In the genomic region with DNA sequence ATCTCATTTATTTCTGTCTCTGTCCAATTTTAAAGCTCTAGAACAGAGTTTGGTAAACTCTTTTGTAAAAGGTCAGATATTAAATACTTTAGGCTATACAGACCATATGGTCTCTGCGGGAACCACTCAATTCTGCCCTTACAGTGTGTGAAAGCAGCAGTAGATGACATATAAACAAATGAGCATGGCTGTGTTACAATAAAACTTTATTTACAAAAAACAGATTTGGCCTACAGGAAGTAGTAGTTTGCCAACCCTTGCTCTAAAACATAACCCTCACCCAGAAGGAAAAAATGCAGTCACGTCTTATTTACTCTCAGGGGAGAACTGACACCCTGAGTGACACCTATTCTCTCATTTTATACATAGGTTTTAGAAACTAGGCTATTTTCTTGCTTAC, we compare ENCODE assay signal across 3 cellular contexts.
TF ChIP-seq lines count a peak whose summit lies in the region.

No MANE protein-coding gene starts in this region.

TF ChIP-seq in HepG2, 621 proteins besides CTCF, POLR2A, EP300 and RAD21 (continues in another document):
- TF ChIP-seq, protein P1, sequence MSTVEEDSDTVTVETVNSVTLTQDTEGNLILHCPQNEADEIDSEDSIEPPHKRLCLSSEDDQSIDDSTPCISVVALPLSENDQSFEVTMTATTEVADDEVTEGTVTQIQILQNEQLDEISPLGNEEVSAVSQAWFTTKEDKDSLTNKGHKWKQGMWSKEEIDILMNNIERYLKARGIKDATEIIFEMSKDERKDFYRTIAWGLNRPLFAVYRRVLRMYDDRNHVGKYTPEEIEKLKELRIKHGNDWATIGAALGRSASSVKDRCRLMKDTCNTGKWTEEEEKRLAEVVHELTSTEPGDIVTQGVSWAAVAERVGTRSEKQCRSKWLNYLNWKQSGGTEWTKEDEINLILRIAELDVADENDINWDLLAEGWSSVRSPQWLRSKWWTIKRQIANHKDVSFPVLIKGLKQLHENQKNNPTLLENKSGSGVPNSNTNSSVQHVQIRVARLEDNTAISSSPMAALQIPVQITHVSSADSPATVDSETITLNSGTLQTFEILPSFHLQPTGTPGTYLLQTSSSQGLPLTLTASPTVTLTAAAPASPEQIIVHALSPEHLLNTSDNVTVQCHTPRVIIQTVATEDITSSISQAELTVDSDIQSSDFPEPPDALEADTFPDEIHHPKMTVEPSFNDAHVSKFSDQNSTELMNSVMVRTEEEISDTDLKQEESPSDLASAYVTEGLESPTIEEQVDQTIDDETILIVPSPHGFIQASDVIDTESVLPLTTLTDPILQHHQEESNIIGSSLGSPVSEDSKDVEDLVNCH (CRISPR knock-in tag; IDR thresholded peaks at IDR 0.05), result no peak

TF ChIP-seq in WTC11, 78 proteins besides CTCF, POLR2A, EP300 and RAD21:
- TF ChIP-seq TCF7 (CRISPR knock-in tag; IDR thresholded peaks at IDR 0.05; ENCODE audit: low read depth), result no peak
- TF ChIP-seq HMGA2 (CRISPR knock-in tag; IDR thresholded peaks at IDR 0.05), result no peak
- no peak for TF ChIP-seq ZNF219 (CRISPR knock-in tag; IDR thresholded peaks at IDR 0.05; ENCODE audit: borderline replicate concordance)
- TF ChIP-seq SMAD4 (CRISPR knock-in tag; IDR thresholded peaks at IDR 0.05), result no peak
- no peak for TF ChIP-seq ATF1 (CRISPR knock-in tag; IDR thresholded peaks at IDR 0.05)
- no peak for TF ChIP-seq TEAD1 (CRISPR knock-in tag; IDR thresholded peaks at IDR 0.05)

TF ChIP-seq in GM12878, 131 proteins besides CTCF, POLR2A, EP300 and RAD21:
- TF ChIP-seq, protein P2, sequence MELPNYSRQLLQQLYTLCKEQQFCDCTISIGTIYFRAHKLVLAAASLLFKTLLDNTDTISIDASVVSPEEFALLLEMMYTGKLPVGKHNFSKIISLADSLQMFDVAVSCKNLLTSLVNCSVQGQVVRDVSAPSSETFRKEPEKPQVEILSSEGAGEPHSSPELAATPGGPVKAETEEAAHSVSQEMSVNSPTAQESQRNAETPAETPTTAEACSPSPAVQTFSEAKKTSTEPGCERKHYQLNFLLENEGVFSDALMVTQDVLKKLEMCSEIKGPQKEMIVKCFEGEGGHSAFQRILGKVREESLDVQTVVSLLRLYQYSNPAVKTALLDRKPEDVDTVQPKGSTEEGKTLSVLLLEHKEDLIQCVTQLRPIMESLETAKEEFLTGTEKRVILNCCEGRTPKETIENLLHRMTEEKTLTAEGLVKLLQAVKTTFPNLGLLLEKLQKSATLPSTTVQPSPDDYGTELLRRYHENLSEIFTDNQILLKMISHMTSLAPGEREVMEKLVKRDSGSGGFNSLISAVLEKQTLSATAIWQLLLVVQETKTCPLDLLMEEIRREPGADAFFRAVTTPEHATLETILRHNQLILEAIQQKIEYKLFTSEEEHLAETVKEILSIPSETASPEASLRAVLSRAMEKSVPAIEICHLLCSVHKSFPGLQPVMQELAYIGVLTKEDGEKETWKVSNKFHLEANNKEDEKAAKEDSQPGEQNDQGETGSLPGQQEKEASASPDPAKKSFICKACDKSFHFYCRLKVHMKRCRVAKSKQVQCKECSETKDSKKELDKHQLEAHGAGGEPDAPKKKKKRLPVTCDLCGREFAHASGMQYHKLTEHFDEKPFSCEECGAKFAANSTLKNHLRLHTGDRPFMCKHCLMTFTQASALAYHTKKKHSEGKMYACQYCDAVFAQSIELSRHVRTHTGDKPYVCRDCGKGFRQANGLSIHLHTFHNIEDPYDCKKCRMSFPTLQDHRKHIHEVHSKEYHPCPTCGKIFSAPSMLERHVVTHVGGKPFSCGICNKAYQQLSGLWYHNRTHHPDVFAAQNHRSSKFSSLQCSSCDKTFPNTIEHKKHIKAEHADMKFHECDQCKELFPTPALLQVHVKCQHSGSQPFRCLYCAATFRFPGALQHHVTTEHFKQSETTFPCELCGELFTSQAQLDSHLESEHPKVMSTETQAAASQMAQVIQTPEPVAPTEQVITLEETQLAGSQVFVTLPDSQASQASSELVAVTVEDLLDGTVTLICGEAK (IDR thresholded peaks at IDR 0.05; ENCODE audit: borderline replicate concordance), result peak; percentile 71
- no peak for TF ChIP-seq RFX5 (IDR thresholded peaks at IDR 0.05; ENCODE audit: low read depth, low read length)
